11 cellular contexts compared by ENCODE assay signal in genomic region chr14:63478437-63478852, GRCh38.
A peak's percentile ranks its signal among the peaks of the same experiment; 100 is the strongest.
DNase-seq lines count a peak whose midpoint lies in the region; ATAC-seq and TF ChIP-seq lines count a peak whose summit lies in the region.
"Had no signal": no experiment of that assay in that cellular context is flagged by ENCODE, and none has a peak within 500 bp of the region (broad histone marks: within the 10 kb centered on the region; RNA-seq: fewer than 3 reads in every experiment).

No MANE protein-coding gene starts in this region.

- no peaks in the 10 kb centered on the region for H3K27me3 Mint-ChIP-seq in natural killer cell (ENCODE audit: low read depth in 2 of 2)
- H3K27me3 Mint-ChIP-seq: type B pancreatic cell had no signal

- H3K9me3 ChIP-seq in left ventricle myocardium inferior (replicated peaks), result no peaks in the 10 kb centered on the region

- H3K4me1 Mint-ChIP-seq in natural killer cell, result peaks cover 25 to 47% of the 10 kb centered on the region in 2 donors

- H3K36me3 ChIP-seq in left ventricle myocardium inferior, result no peaks in the 10 kb centered on the region

- H3K4me3 Mint-ChIP-seq in natural killer cell, result peak overlapping the region; percentile 40
- H3K4me3 Mint-ChIP-seq: type B pancreatic cell had no signal

- no peak for TF ChIP-seq CTCF in natural killer cell (IDR thresholded peaks at IDR 0.05)
- no peak for TF ChIP-seq CTCF in left ventricle myocardium inferior (IDR thresholded peaks at IDR 0.05; ENCODE audit: borderline replicate concordance)

- H3K27ac Mint-ChIP-seq in natural killer cell, result peak overlapping the region; percentile 82 to 88
- H3K27ac Mint-ChIP-seq: type B pancreatic cell had no signal

- no peak overlapping the region for H3K27ac ChIP-seq in left ventricle myocardium inferior (replicated peaks)
- H3K27ac ChIP-seq: 22Rv1 had no signal

- H3K4me3 ChIP-seq in left ventricle myocardium inferior, result no peak overlapping the region

- intact Hi-C loops in natural killer cell (cut with micrococcal nuclease) (loop anchor here (1.0 to 5.0 kb wide), 2 partner anchors 41 to 65 kb away; partner anchors contain the start of gene PPP2R5E), left ventricle myocardium inferior (cut with micrococcal nuclease) (no loop called here)

- H3K36me3 Mint-ChIP-seq in natural killer cell, result no peaks in the 10 kb centered on the region

- H3K27me3 ChIP-seq in left ventricle myocardium inferior (ENCODE audit: low read depth), result no peaks in the 10 kb centered on the region

- H3K4me1 ChIP-seq in left ventricle myocardium inferior, result peaks cover 64% of the 10 kb centered on the region

- DNase-seq in NCI-H82 (lab: John Stamatoyannopoulos, UW) (peak; percentile 26), NCI-H82 treated with DMSO at 0.1 percent for 48 hours (lab: John Stamatoyannopoulos, UW; ENCODE audit: unreplicated experiment) (no peak), natural killer cell (no peak), dedifferentiated amniotic fluid mesenchymal stem cell (ENCODE audit: extremely low spot score) (no peak), left ventricle myocardium inferior (no peak), NCI-H1417 treated with DMSO at 0.1 percent for 48 hours (lab: John Stamatoyannopoulos, UW) (no peak)
- DNase-seq: cortex of kidney had no signal

- ATAC-seq in GM21723 (IDR thresholded peaks at IDR 0.05; ENCODE audit: unreplicated experiment), result peak; percentile 55
- peak; percentile 32 for ATAC-seq in HG03469 (IDR thresholded peaks at IDR 0.05; ENCODE audit: unreplicated experiment)
- peak; percentile 14 to 45 (median 28) for ATAC-seq in natural killer cell

- no peaks in the 10 kb centered on the region for H3K9me3 Mint-ChIP-seq in natural killer cell
- H3K9me3 Mint-ChIP-seq: type B pancreatic cell had no signal
